Comparison of ENCODE assay signal across 20 cellular contexts in the genomic region with DNA sequence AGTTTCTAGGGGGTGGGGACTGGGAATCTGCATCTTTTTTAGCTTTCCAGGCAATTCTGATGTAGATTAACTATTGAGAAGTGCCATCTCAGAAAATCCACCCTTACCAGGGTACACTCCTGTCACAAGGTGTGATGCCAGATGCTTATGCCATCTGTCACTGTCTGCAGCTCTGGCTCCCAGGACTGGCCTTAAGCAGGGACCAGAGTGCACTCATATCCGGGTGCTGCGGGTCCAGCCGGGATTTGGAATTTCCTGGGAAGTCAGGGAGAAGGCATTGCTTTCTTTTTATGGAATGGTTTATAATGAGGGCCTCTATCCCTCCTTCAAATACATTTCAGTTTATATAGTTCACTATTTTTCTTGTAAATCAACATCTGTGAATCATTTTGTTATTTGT.
DNase-seq lines count a peak whose midpoint lies in the region; ATAC-seq and TF ChIP-seq lines count a peak whose summit lies in the region.
"Had no signal": no experiment of that assay in that cellular context is flagged by ENCODE, and none has a peak within 500 bp of the region (broad histone marks: within the 10 kb centered on the region; RNA-seq: fewer than 3 reads in every experiment).

No MANE protein-coding gene starts in this region.

- H3K27ac Mint-ChIP-seq in T-helper 2 cell treated with Interferon-gamma antibody and Interleukin-4, amounts not matched to agents 5 μg/mL and 100 μg/mL, for 36 hours, result no peak overlapping the region
- H3K27ac Mint-ChIP-seq: CD14-positive monocyte, T-cell had no signal

- intact Hi-C loops in sciatic nerve (cut with DNase I), result no loop called here

- DNase-seq in EL, result peak; percentile 40
- peak; percentile 55 for DNase-seq in NCI-H1694 (lab: John Stamatoyannopoulos, UW)
- peak; percentile 66 for DNase-seq in cerebellum (ENCODE audit: low spot score)
- no peak for DNase-seq in sciatic nerve (ENCODE audit: low spot score)
- DNase-seq in stimulated activated CD4-positive, alpha-beta T cell treated with anti-CD3 and anti-CD28 coated beads, Interleukin-1b, Interleukin-23, amount 100 ng/mL, for 48 hours, result no peak
- DNase-seq in T-helper 2 cell treated with Interferon-gamma antibody and Interleukin-4, amounts not matched to agents 5 μg/mL and 100 μg/mL, for 36 hours (ENCODE audit: low spot score), result no peak
- no peak for DNase-seq in omental fat pad (ENCODE audit: low spot score)
- DNase-seq: ACHN, AML-193, Caco-2, DMS79, GF-D8, KBM-7, NCI-H1092 treated with DMSO at 0.1 percent for 48 hours, NCI-H187, NCI-H446, T-cell had no signal

- no peak for TF ChIP-seq CTCF in omental fat pad (IDR thresholded peaks at IDR 0.05)

- no peaks in the 10 kb centered on the region for H3K36me3 Mint-ChIP-seq in T-helper 2 cell treated with Interferon-gamma antibody and Interleukin-4, amounts not matched to agents 5 μg/mL and 100 μg/mL, for 36 hours (ENCODE audit: low read depth)
- H3K36me3 Mint-ChIP-seq: CD14-positive monocyte, T-cell had no signal

- H3K27me3 Mint-ChIP-seq in T-helper 2 cell treated with Interferon-gamma antibody and Interleukin-4, amounts not matched to agents 5 μg/mL and 100 μg/mL, for 36 hours (ENCODE audit: low read depth), result peaks cover 21% of the 10 kb centered on the region

- ATAC-seq in sciatic nerve, result peak; percentile 18
- ATAC-seq in omental fat pad (ENCODE audit: low FRiP score), result no peak
- ATAC-seq: Panc1, Right ventricle myocardium inferior, T-cell had no signal

- no peak overlapping the region for H3K4me3 Mint-ChIP-seq in T-helper 2 cell treated with Interferon-gamma antibody and Interleukin-4, amounts not matched to agents 5 μg/mL and 100 μg/mL, for 36 hours
- H3K4me3 Mint-ChIP-seq: CD14-positive monocyte, T-cell had no signal

- H3K4me1 Mint-ChIP-seq in T-helper 2 cell treated with Interferon-gamma antibody and Interleukin-4, amounts not matched to agents 5 μg/mL and 100 μg/mL, for 36 hours (ENCODE audit: low read depth), result no peaks in the 10 kb centered on the region
- H3K4me1 Mint-ChIP-seq: CD14-positive monocyte, T-cell had no signal

- H3K9me3 Mint-ChIP-seq in T-helper 2 cell treated with Interferon-gamma antibody and Interleukin-4, amounts not matched to agents 5 μg/mL and 100 μg/mL, for 36 hours, result no peaks in the 10 kb centered on the region
- H3K9me3 Mint-ChIP-seq: T-cell had no signal

Comparison
In these comparisons a context has a peak if more than half of its experiments do, and no peak if none do; other contexts are left out.
1. DNase-seq: peak in EL (single experiment), NCI-H1694 (single experiment) and cerebellum (single experiment); none in sciatic nerve (single experiment), stimulated activated CD4-positive, alpha-beta T cell treated with anti-CD3 and anti-CD28 coated beads, Interleukin-1b, Interleukin-23, amount 100 ng/mL, for 48 hours (single experiment), T-helper 2 cell treated with Interferon-gamma antibody and Interleukin-4, amounts not matched to agents 5 μg/mL and 100 μg/mL, for 36 hours (single experiment) and omental fat pad (single experiment).